Comparison of ENCODE assay signal across 8 cellular contexts in genomic region chr17:49035470-49036269, GRCh38. TPM values are rescaled to one million over a fixed set of nuclear protein-coding genes. Genes with fewer than 3 reads are reported as not detected.
DNase-seq lines count a peak whose midpoint lies in the region; ATAC-seq and TF ChIP-seq lines count a peak whose summit lies in the region.

No MANE protein-coding gene starts in this region.

- ATAC-seq in Panc1 (peak; percentile 40), thoracic aorta (ENCODE audit: insufficient number of reproducible peaks, low FRiP score, low read depth) (peak; percentile 59), HG02571 (IDR thresholded peaks at IDR 0.05; ENCODE audit: unreplicated experiment) (no peak)

- TF ChIP-seq RAD21 in liver (IDR thresholded peaks at IDR 0.05), result peak in 1 of 2 donors; percentile 47

- WGBS in liver, result 86% methylated on average over 42 of the region's 42 CpGs

- CTCF ChIA-PET in Panc1 (lab: Charles Lee), result interaction anchor here (0.5 to 1.3 kb wide), 16 partner anchors 9 to 421 kb away, joined by 3 to 10 read pairs (median 4); no protein-coding TSS in a partner anchor

- no peak overlapping the region for H3K9ac ChIP-seq in liver (ENCODE audit: low read depth in 1 of 2, low read length in 2 of 2)

- H3K9me3 ChIP-seq in Panc1 (ENCODE audit: control insufficient read depth, insufficient read depth, low read depth, low read length), result no peaks in the 10 kb centered on the region
- no peaks in the 10 kb centered on the region for H3K9me3 ChIP-seq in liver (ENCODE audit: control insufficient read depth in 4 of 4, low read length in 3 of 4)
- no peaks in the 10 kb centered on the region for H3K9me3 ChIP-seq in thoracic aorta

- BruUV-seq in Panc1 (replicated peaks; lab: Mats Ljungman, UMichigan), result no TSS peak

- H3K36me3 ChIP-seq in Panc1 (ENCODE audit: control insufficient read depth, insufficient read depth, low read length), result peaks cover 2% of the 10 kb centered on the region; the same call in 1 of the 2 replicates
- H3K36me3 ChIP-seq in brain microvascular endothelial cell (replicated peaks), result peaks cover 62% of the 10 kb centered on the region
- H3K36me3 ChIP-seq in liver (ENCODE audit: control insufficient read depth in 4 of 4, insufficient read depth in 3 of 4, low read depth in 1 of 4, low read length in 3 of 4), result no peaks in the 10 kb centered on the region
- no peaks in the 10 kb centered on the region for H3K36me3 ChIP-seq in thoracic aorta

- DNase-seq in AML-193 (lab: John Stamatoyannopoulos, UW), result peak; percentile 7 to 33
- DNase-seq in GOT3 (lab: John Stamatoyannopoulos, UW), result peak; percentile 65
- peak; percentile 27 for DNase-seq in Panc1 (ENCODE audit: low read depth, low spot score)
- DNase-seq in brain microvascular endothelial cell, result peak; percentile 46
- DNase-seq in thoracic aorta (ENCODE audit: low spot score), result no peak
- DNase-seq in anterior cingulate cortex (lab: John Stamatoyannopoulos, UW), result no peak

- in situ Hi-C loops in Panc1 (cut with HindIII; ENCODE audit: low pct_unique_long_range_greater_than_20kb, low sequenced_read_pairs) (no loop called here), brain microvascular endothelial cell (cut with HindIII; ENCODE audit: low pct_ligation_motif_present, low sequenced_read_pairs) (loop anchor here (25.0 kb wide), 2 partner anchors 123 to 223 kb away; partner anchors contain the start of genes TTLL6 and UBE2Z)

- no peak overlapping the region for H3K27ac ChIP-seq in Panc1 (ENCODE audit: low read length)
- H3K27ac ChIP-seq in brain microvascular endothelial cell, result no peak overlapping the region
- no peak overlapping the region for H3K27ac ChIP-seq in liver (ENCODE audit: low read depth in 1 of 2, low read length in 2 of 2)
- H3K27ac ChIP-seq in thoracic aorta, result peak overlapping the region in 1 of 2 donors; percentile 44

- TF ChIP-seq CTCF in Panc1 (IDR thresholded peaks at IDR 0.05), result peak; percentile 98
- peak; percentile 86 for TF ChIP-seq CTCF in brain microvascular endothelial cell (IDR thresholded peaks at IDR 0.05; ENCODE audit: low read depth, low read length, missing control alignments)
- peak; percentile 47 for TF ChIP-seq CTCF in liver (IDR thresholded peaks at IDR 0.05; ENCODE audit: low read depth, low read length, missing input control)
- peak; percentile 84 for TF ChIP-seq CTCF in thoracic aorta (IDR thresholded peaks at IDR 0.05)

- H3K27me3 ChIP-seq in Panc1 (ENCODE audit: control insufficient read depth, insufficient read depth, low read length) (no peaks in the 10 kb centered on the region), brain microvascular endothelial cell (replicated peaks) (no peaks in the 10 kb centered on the region), liver (ENCODE audit: control insufficient read depth in 4 of 4, insufficient read depth in 4 of 4, low read length in 3 of 4) (no peaks in the 10 kb centered on the region), thoracic aorta (replicated peaks; ENCODE audit: insufficient read depth) (no peaks in the 10 kb centered on the region)

- intact Hi-C loops in Panc1 (cut with micrococcal nuclease; ENCODE audit: unreplicated experiment), result loop anchor here (10.0 kb wide), 1 partner anchor 231 kb away; no protein-coding TSS in a partner anchor

- H3K4me1 ChIP-seq in Panc1 (ENCODE audit: control insufficient read depth, insufficient read depth, low read length) (no peaks in the 10 kb centered on the region), liver (ENCODE audit: control insufficient read depth in 4 of 4, insufficient read depth in 4 of 4, low read length in 3 of 4) (peaks cover 0 to 3% (median 0%) of the 10 kb centered on the region in 4 donors), thoracic aorta (ENCODE audit: control insufficient read depth in 1 of 2, low read depth in 2 of 2) (peaks cover 0 to 3% of the 10 kb centered on the region in 2 donors)

- H3K4me3 ChIP-seq in Panc1 (ENCODE audit: low read depth in 2 of 2, low read length in 2 of 2) (no peak overlapping the region), brain microvascular endothelial cell (ENCODE audit: low read depth, low read length) (peak overlapping the region; percentile 22), liver (ENCODE audit: low read depth in 1 of 3, low read length in 3 of 3) (no peak overlapping the region), thoracic aorta (peak overlapping the region; percentile 66)

- POLR2A ChIA-PET in Panc1 (lab: Charles Lee), result interaction anchor here (0.6 kb wide), 1 partner anchor 256 kb away, joined by 4 read pairs; no protein-coding TSS in a partner anchor

TF ChIP-seq in liver, 16 proteins besides CTCF, POLR2A, EP300 and RAD21:
- TF ChIP-seq REST (IDR thresholded peaks at IDR 0.05) (no peak), JUND (IDR thresholded peaks at IDR 0.05) (no peak), TAF1 (conservative IDR thresholded peaks at IDR 0.05) (no peak)

RNA-seq across cellular contexts. Expression of gene IGF2BP1, which starts 38.5 kb away (rescaled TPM):
- total RNA-seq in Panc1 (2021; ENCODE audit: unreplicated experiment) (109 TPM), liver (10 to 100 TPM in 1 of 2 donors, not detected in 1; 22.6 TPM), thoracic aorta (under 1 TPM in 1 of 2 donors, not detected in 1; 0.07 TPM)
- polyA plus RNA-seq in Panc1 (2012; ENCODE audit: insufficient read length), result 33.0 TPM
- not detected for polyA plus RNA-seq in liver

Comparison
In these comparisons a context has a peak if more than half of its experiments do, and no peak if none do; other contexts are left out.
1. DNase-seq: peak in AML-193 (2 of 2), GOT3 (single experiment), Panc1 (single experiment) and brain microvascular endothelial cell (single experiment); none in thoracic aorta (single experiment) and anterior cingulate cortex (0 of 58).
2. H3K4me3 ChIP-seq: peak in brain microvascular endothelial cell (single experiment) and thoracic aorta (single experiment); none in Panc1 (0 of 2) and liver (0 of 3).
3. CTCF ChIP-seq: peak in every context shown above with its lines; median percentile 98 in Panc1; 86 in brain microvascular endothelial cell; 84 in thoracic aorta; 47 in liver.